8 cellular contexts compared by ENCODE assay signal in genomic region chrX:84187501-84188319, GRCh38. TPM values are rescaled to one million over a fixed set of nuclear protein-coding genes. Genes with fewer than 3 reads are reported as not detected.
DNase-seq lines count a peak whose midpoint lies in the region; ATAC-seq and TF ChIP-seq lines count a peak whose summit lies in the region.

RPS6KA6 (minus strand) TSS chrX:84188199; CDS start chrX:84187899, 300 bp downstream.

- H3K4me1 Mint-ChIP-seq in CD4-positive, alpha-beta memory T cell = peaks cover 0 to 4% (median 1%) of the 10 kb centered on the region in 4 donors

- POLR2A ChIA-PET in CD4-positive, alpha-beta memory T cell (lab: Charles Lee; ENCODE audit: partially characterized antibody) = no interaction called here
- POLR2A ChIA-PET in A673 (lab: Charles Lee; ENCODE audit: low non-redundant PET) = no interaction called here

- peak in 1 of 5 donors; percentile 35 for DNase-seq in CD4-positive, alpha-beta memory T cell
- peak; percentile 51 for DNase-seq in NCI-H146 (lab: John Stamatoyannopoulos, UW)
- peak; percentile 7 for DNase-seq in amniotic epithelial cell (ENCODE audit: low read depth)
- DNase-seq in iPS DF 6.9 (ENCODE audit: low read depth, low spot score) = no peak
- DNase-seq in sigmoid colon = peak; percentile 68
- no peak for DNase-seq in NCI-H2029 treated with DMSO at 0.1 percent for 48 hours (lab: John Stamatoyannopoulos, UW)
- DNase-seq in A673 (ENCODE audit: low spot score) = no peak

- peaks cover 6% of the 10 kb centered on the region in 2 donors for H3K27me3 Mint-ChIP-seq in CD4-positive, alpha-beta memory T cell

- no peak for TF ChIP-seq EP300 in sigmoid colon (IDR thresholded peaks at IDR 0.05)

- CTCF ChIA-PET in CD4-positive, alpha-beta memory T cell (lab: Charles Lee; ENCODE audit: partially characterized antibody) = no interaction called here
- CTCF ChIA-PET in A673 (lab: Charles Lee) = no interaction called here

- WGBS in iPS DF 6.9 (ENCODE audit: insufficient coverage, insufficient read length) = no CpG with 5 or more reads among the region's 83 CpGs
- 1% methylated on average over 83 of the region's 83 CpGs for WGBS in sigmoid colon, 2 donors

- H3K27ac Mint-ChIP-seq in CD4-positive, alpha-beta memory T cell = peak within 1 kb of the TSS in 3 of 7 donors; percentile 1 to 68 (median 31)

- H3K4me3 Mint-ChIP-seq in CD4-positive, alpha-beta memory T cell = peak within 1 kb of the TSS in 6 of 8 donors; percentile 14 to 65 (median 38)

- H3K9me3 ChIP-seq in CD4-positive, alpha-beta memory T cell (ENCODE audit: control insufficient read depth in 1 of 2, low read length in 2 of 2) = no peaks in the 10 kb centered on the region
- H3K9me3 ChIP-seq in iPS DF 6.9 (ENCODE audit: control insufficient read depth, insufficient read depth, low read length) = no peaks in the 10 kb centered on the region
- H3K9me3 ChIP-seq in sigmoid colon = no peaks in the 10 kb centered on the region
- no peaks in the 10 kb centered on the region for H3K9me3 ChIP-seq in A673 (ENCODE audit: low read depth, low read length, poor library complexity, severe bottlenecking)

- no peak within 1 kb of the TSS for H3K4me3 ChIP-seq in CD4-positive, alpha-beta memory T cell (ENCODE audit: low read length in 2 of 2)
- H3K4me3 ChIP-seq in iPS DF 6.9 (ENCODE audit: low read length) (peak within 1 kb of the TSS; percentile 88), sigmoid colon (peak within 1 kb of the TSS; percentile 47 to 61 (median 59)), A673 (ENCODE audit: low read depth, low read length, poor library complexity, severe bottlenecking) (no peak within 1 kb of the TSS)

- no peaks in the 10 kb centered on the region for H3K36me3 Mint-ChIP-seq in CD4-positive, alpha-beta memory T cell

- no peaks in the 10 kb centered on the region for H3K4me1 ChIP-seq in CD4-positive, alpha-beta memory T cell (ENCODE audit: insufficient read depth, low read length)
- H3K4me1 ChIP-seq in iPS DF 6.9 (ENCODE audit: control insufficient read depth, insufficient read depth, low read length) (no peaks in the 10 kb centered on the region), sigmoid colon (peaks cover 0 to 7% (median 0%) of the 10 kb centered on the region in 4 donors), A673 (ENCODE audit: insufficient read depth, low read length, poor library complexity, severe bottlenecking) (no peaks in the 10 kb centered on the region)

- H3K27ac ChIP-seq in CD4-positive, alpha-beta memory T cell (ENCODE audit: low read depth, low read length) = no peak within 1 kb of the TSS
- no peak within 1 kb of the TSS for H3K27ac ChIP-seq in iPS DF 6.9 (ENCODE audit: low read length)
- H3K27ac ChIP-seq in sigmoid colon = peak within 1 kb of the TSS; percentile 47 to 66 (median 53)
- no peak within 1 kb of the TSS for H3K27ac ChIP-seq in A673 (ENCODE audit: low read depth, low read length, poor library complexity, severe bottlenecking)

- no peak for TF ChIP-seq POLR2A in sigmoid colon (IDR thresholded peaks at IDR 0.05)

- H3K36me3 ChIP-seq in CD4-positive, alpha-beta memory T cell (ENCODE audit: insufficient read depth, low read length) = no peaks in the 10 kb centered on the region
- H3K36me3 ChIP-seq in iPS DF 6.9 (ENCODE audit: control insufficient read depth, insufficient read depth, low read length) = no peaks in the 10 kb centered on the region
- H3K36me3 ChIP-seq in sigmoid colon = no peaks in the 10 kb centered on the region
- no peaks in the 10 kb centered on the region for H3K36me3 ChIP-seq in A673 (ENCODE audit: insufficient read depth, low read length, poor library complexity, severe bottlenecking)

- H3K9me3 Mint-ChIP-seq in CD4-positive, alpha-beta memory T cell = peaks cover 0 to 9% (median 5%) of the 10 kb centered on the region in 8 donors

- H3K27me3 ChIP-seq in CD4-positive, alpha-beta memory T cell (ENCODE audit: insufficient read depth, low read length) = no peaks in the 10 kb centered on the region
- H3K27me3 ChIP-seq in iPS DF 6.9 (ENCODE audit: control insufficient read depth, insufficient read depth, low read length) (no peaks in the 10 kb centered on the region), sigmoid colon (no peaks in the 10 kb centered on the region), A673 (replicated peaks; ENCODE audit: insufficient read depth, low read depth, low read length, poor library complexity) (no peaks in the 10 kb centered on the region)

- BruUV-seq in A673 (replicated peaks; lab: Mats Ljungman, UMichigan) = no TSS peak

- TF ChIP-seq CTCF in sigmoid colon (IDR thresholded peaks at IDR 0.05) = no peak
- TF ChIP-seq CTCF in A673 (conservative IDR thresholded peaks at IDR 0.05; ENCODE audit: low read depth, low read length) = no peak

- intact Hi-C loops in CD4-positive, alpha-beta memory T cell (cut with micrococcal nuclease) = no loop called here
- intact Hi-C loops in sigmoid colon (cut with DNase I) (no loop called here), A673 (cut with micrococcal nuclease; ENCODE audit: unreplicated experiment) (no loop called here)

- peak; percentile 61 for ATAC-seq in GM19397 (IDR thresholded peaks at IDR 0.05; ENCODE audit: unreplicated experiment)

RNA-seq across cellular contexts. Expression of gene RPS6KA6, which starts in this region (rescaled TPM):
- under 1 TPM; 0.39 to 0.55 TPM for total RNA-seq in CD4-positive, alpha-beta memory T cell
- polyA plus RNA-seq in CD4-positive, alpha-beta memory T cell = not detected
- total RNA-seq in sigmoid colon = 1 to 10 TPM; 2.5 to 7.2 (median 3.9) TPM
- polyA plus RNA-seq in sigmoid colon = 1 to 10 TPM; 1.8 to 2.7 (median 2.5) TPM
- total RNA-seq in A673 (2021) = not detected in 2 replicates

Comparison
In these comparisons a context has a peak if more than half of its experiments do, and no peak if none do; other contexts are left out.
1. DNase-seq: peak in NCI-H146 (single experiment), amniotic epithelial cell (single experiment) and sigmoid colon (single experiment); none in iPS DF 6.9 (single experiment), NCI-H2029 treated with DMSO at 0.1 percent for 48 hours (single experiment) and A673 (single experiment).
2. H3K27ac ChIP-seq: peak in sigmoid colon (4 of 4); none in CD4-positive, alpha-beta memory T cell (single experiment), iPS DF 6.9 (single experiment) and A673 (single experiment).
3. H3K4me3 ChIP-seq: peak in iPS DF 6.9 (single experiment) and sigmoid colon (4 of 4); none in CD4-positive, alpha-beta memory T cell (0 of 2) and A673 (single experiment).